ENCODE assay signal across 9 cellular contexts in genomic region chr12:54587315-54587821, GRCh38. TPM values are rescaled to one million over a fixed set of nuclear protein-coding genes. Genes with fewer than 3 reads are reported as not detected.
DNase-seq lines count a peak whose midpoint lies in the region; ATAC-seq and TF ChIP-seq lines count a peak whose summit lies in the region.
"Had no signal": no experiment of that assay in that cellular context is flagged by ENCODE, and none has a peak within 500 bp of the region (broad histone marks: within the 10 kb centered on the region; RNA-seq: fewer than 3 reads in every experiment).

No MANE protein-coding gene starts in this region.

- no peaks in the 10 kb centered on the region for H3K36me3 Mint-ChIP-seq in activated naive CD8-positive, alpha-beta T cell
- H3K36me3 Mint-ChIP-seq in activated naive CD8-positive, alpha-beta T cell treated with anti-CD3 and anti-CD28 coated beads for 36 hours, result no peaks in the 10 kb centered on the region
- no peaks in the 10 kb centered on the region for H3K36me3 Mint-ChIP-seq in naive thymus-derived CD4-positive, alpha-beta T cell

- no peak for DNase-seq in activated naive CD8-positive, alpha-beta T cell treated with anti-CD3 and anti-CD28 coated beads for 36 hours
- DNase-seq in head of caudate nucleus (peak in 32 of 42 donors; percentile 29 to 78 (median 55)), upper lobe of right lung (no peak)
- DNase-seq in naive thymus-derived CD4-positive, alpha-beta T cell, result no peak
- DNase-seq in stimulated activated CD4-positive, alpha-beta T cell treated with anti-CD3 and anti-CD28 coated beads, Interleukin-2, amount 100 ng/mL, for 48 hours, result no peak

- H3K4me1 ChIP-seq in naive thymus-derived CD4-positive, alpha-beta T cell (ENCODE audit: control insufficient read depth in 2 of 2, insufficient read depth in 2 of 2, low read length in 2 of 2), result peaks cover 0 to 5% of the 10 kb centered on the region in 2 donors
- peaks cover 6% of the 10 kb centered on the region for H3K4me1 ChIP-seq in upper lobe of right lung

- H3K9me3 ChIP-seq in naive thymus-derived CD4-positive, alpha-beta T cell (ENCODE audit: control insufficient read depth in 2 of 3, low read length in 3 of 3), result no peaks in the 10 kb centered on the region
- H3K9me3 ChIP-seq in upper lobe of right lung, result no peaks in the 10 kb centered on the region

- no peaks in the 10 kb centered on the region for H3K36me3 ChIP-seq in naive thymus-derived CD4-positive, alpha-beta T cell (ENCODE audit: control insufficient read depth in 2 of 3, insufficient read depth in 3 of 3, low read length in 3 of 3)
- no peaks in the 10 kb centered on the region for H3K36me3 ChIP-seq in upper lobe of right lung

- no peak overlapping the region for H3K4me3 ChIP-seq in naive thymus-derived CD4-positive, alpha-beta T cell (ENCODE audit: low read length)
- H3K4me3 ChIP-seq in upper lobe of right lung, result no peak overlapping the region

- H3K9me3 Mint-ChIP-seq in activated naive CD8-positive, alpha-beta T cell (ENCODE audit: low read depth), result no peaks in the 10 kb centered on the region
- no peaks in the 10 kb centered on the region for H3K9me3 Mint-ChIP-seq in activated naive CD8-positive, alpha-beta T cell treated with anti-CD3 and anti-CD28 coated beads for 36 hours
- H3K9me3 Mint-ChIP-seq in naive thymus-derived CD4-positive, alpha-beta T cell, result peaks cover 0 to 2% (median 0%) of the 10 kb centered on the region in 11 donors

- H3K27ac ChIP-seq in naive thymus-derived CD4-positive, alpha-beta T cell (ENCODE audit: low read depth, low read length), result no peak overlapping the region
- no peak overlapping the region for H3K27ac ChIP-seq in upper lobe of right lung

- no peak for ATAC-seq in naive thymus-derived CD4-positive, alpha-beta T cell
- ATAC-seq in upper lobe of right lung (peak; percentile 6), HG02884 (IDR thresholded peaks at IDR 0.05; ENCODE audit: unreplicated experiment) (no peak), HG03378 (IDR thresholded peaks at IDR 0.05; ENCODE audit: unreplicated experiment) (no peak)

- no peak overlapping the region for H3K27ac Mint-ChIP-seq in activated naive CD8-positive, alpha-beta T cell
- no peak overlapping the region for H3K27ac Mint-ChIP-seq in activated naive CD8-positive, alpha-beta T cell treated with anti-CD3 and anti-CD28 coated beads for 36 hours
- H3K27ac Mint-ChIP-seq in naive thymus-derived CD4-positive, alpha-beta T cell, result no peak overlapping the region

- peaks cover 43% of the 10 kb centered on the region for H3K27me3 Mint-ChIP-seq in activated naive CD8-positive, alpha-beta T cell
- H3K27me3 Mint-ChIP-seq in activated naive CD8-positive, alpha-beta T cell treated with anti-CD3 and anti-CD28 coated beads for 36 hours, result peaks cover 60% of the 10 kb centered on the region
- peaks cover 56 to 81% (median 66%) of the 10 kb centered on the region in 5 donors for H3K27me3 Mint-ChIP-seq in naive thymus-derived CD4-positive, alpha-beta T cell

- intact Hi-C loops in head of caudate nucleus (cut with DNase I), result no loop called here
- intact Hi-C loops in naive thymus-derived CD4-positive, alpha-beta T cell (cut with micrococcal nuclease), result no loop called here
- intact Hi-C loops in upper lobe of right lung (cut with DNase I), result no loop called here

- TF ChIP-seq CTCF in upper lobe of right lung (IDR thresholded peaks at IDR 0.05), result no peak

- POLR2A ChIA-PET in naive thymus-derived CD4-positive, alpha-beta T cell (lab: Charles Lee), result no interaction called here

- peaks cover 6 to 11% of the 10 kb centered on the region in 2 donors for H3K27me3 ChIP-seq in naive thymus-derived CD4-positive, alpha-beta T cell (ENCODE audit: control insufficient read depth in 2 of 2, insufficient read depth in 2 of 2, low read length in 2 of 2)
- peaks cover 49% of the 10 kb centered on the region for H3K27me3 ChIP-seq in upper lobe of right lung

- peak overlapping the region; percentile 25 for H3K4me3 Mint-ChIP-seq in activated naive CD8-positive, alpha-beta T cell
- no peak overlapping the region for H3K4me3 Mint-ChIP-seq in activated naive CD8-positive, alpha-beta T cell treated with anti-CD3 and anti-CD28 coated beads for 36 hours
- H3K4me3 Mint-ChIP-seq in naive thymus-derived CD4-positive, alpha-beta T cell, result peak overlapping the region in 9 of 10 donors; percentile 8 to 66 (median 59)

- CTCF ChIA-PET in naive thymus-derived CD4-positive, alpha-beta T cell (lab: Charles Lee), result interaction anchor here (0.5 to 1.4 kb wide), 2 partner anchors 10 to 14 kb away, joined by 3 to 4 read pairs; no protein-coding TSS in a partner anchor

- H3K4me1 Mint-ChIP-seq in activated naive CD8-positive, alpha-beta T cell (ENCODE audit: low read depth), result peaks cover 9% of the 10 kb centered on the region
- H3K4me1 Mint-ChIP-seq in activated naive CD8-positive, alpha-beta T cell treated with anti-CD3 and anti-CD28 coated beads for 36 hours, result peaks cover 2% of the 10 kb centered on the region
- H3K4me1 Mint-ChIP-seq in naive thymus-derived CD4-positive, alpha-beta T cell, result peaks cover 4 to 10% (median 7%) of the 10 kb centered on the region in 7 donors

RNA-seq across cellular contexts. Expression of gene PPP1R1A, which starts 1.1 kb away (rescaled TPM):
- not detected for total RNA-seq in activated naive CD8-positive, alpha-beta T cell treated with anti-CD3 and anti-CD28 coated beads for 36 hours
- not detected for total RNA-seq in naive thymus-derived CD4-positive, alpha-beta T cell
- polyA plus RNA-seq in naive thymus-derived CD4-positive, alpha-beta T cell, result not detected
- total RNA-seq in upper lobe of right lung, result not detected
- total RNA-seq: T-helper 1 cell treated with Interleukin-12 subunit alpha and Interleukin-12 subunit beta and Interleukin-4 antibody, amounts not matched to agents 30 ng/mL and 1 ng/mL, for 36 hours had no signal

RNA-seq across cellular contexts. Expression of gene PDE1B, which starts 38.0 kb away (rescaled TPM):
- total RNA-seq in activated naive CD8-positive, alpha-beta T cell treated with anti-CD3 and anti-CD28 coated beads for 36 hours, result 10 to 100 TPM in 1 of 2 experiments, 1 to 10 TPM in 1; 9.6 to 10.7 TPM
- 10 to 100 TPM in 2 of 5 experiments, 1 to 10 TPM in 3; 3.3 to 22.3 (median 9.4) TPM for total RNA-seq in naive thymus-derived CD4-positive, alpha-beta T cell
- polyA plus RNA-seq in naive thymus-derived CD4-positive, alpha-beta T cell, result 1 to 10 TPM in 1 of 2 donors, under 1 TPM in 1; 0.18 to 5.7 TPM
- 6.1 TPM for total RNA-seq in upper lobe of right lung

RNA-seq across cellular contexts. Expression of gene LACRT, which starts 47.3 kb away (rescaled TPM):
- total RNA-seq in activated naive CD8-positive, alpha-beta T cell treated with anti-CD3 and anti-CD28 coated beads for 36 hours, result not detected
- not detected for total RNA-seq in naive thymus-derived CD4-positive, alpha-beta T cell
- not detected for polyA plus RNA-seq in naive thymus-derived CD4-positive, alpha-beta T cell
- not detected for total RNA-seq in upper lobe of right lung
- total RNA-seq: T-helper 1 cell treated with Interleukin-12 subunit alpha and Interleukin-12 subunit beta and Interleukin-4 antibody, amounts not matched to agents 30 ng/mL and 1 ng/mL, for 36 hours had no signal

Comparison
In these comparisons a context has a peak if more than half of its experiments do, and no peak if none do; other contexts are left out.
1. DNase-seq: peak in head of caudate nucleus (32 of 42); none in activated naive CD8-positive, alpha-beta T cell treated with anti-CD3 and anti-CD28 coated beads for 36 hours (single experiment), naive thymus-derived CD4-positive, alpha-beta T cell (0 of 9), upper lobe of right lung (single experiment) and stimulated activated CD4-positive, alpha-beta T cell treated with anti-CD3 and anti-CD28 coated beads, Interleukin-2, amount 100 ng/mL, for 48 hours (0 of 2).